In genomic region chr7:1368682-1369571, GRCh38 we compare ENCODE assay signal across 8 cellular contexts.
DNase-seq lines count a peak whose midpoint lies in the region; ATAC-seq and TF ChIP-seq lines count a peak whose summit lies in the region.

No MANE protein-coding gene starts in this region.

- H3T11ph ChIP-seq in H9 (ENCODE audit: low read length): no peak overlapping the region

- H3K27me3 Mint-ChIP-seq in H9 (ENCODE audit: low read depth): peaks cover 85% of the 10 kb centered on the region
- peaks cover 8% of the 10 kb centered on the region for H3K27me3 Mint-ChIP-seq in glutamatergic neuron (ENCODE audit: unreplicated experiment)

- H3K27ac ChIP-seq in H9 (ENCODE audit: insufficient read length, low read depth, low read length): no peak overlapping the region

- H2BK5ac ChIP-seq in H9 (ENCODE audit: insufficient read length, low read length): no peak overlapping the region

- no peak overlapping the region for H3K14ac ChIP-seq in H9 (ENCODE audit: insufficient read depth, low read length)

- H2BK15ac ChIP-seq in H9 (ENCODE audit: low read depth, low read length): no peak overlapping the region

- no peaks in the 10 kb centered on the region; the same call in none of the 2 replicates for H3K27me3 ChIP-seq in H9 (ENCODE audit: insufficient read depth, low read length)

- no peak overlapping the region for H3K56ac ChIP-seq in H9 (ENCODE audit: insufficient read length, low read depth, low read length)

- H2BK120ac ChIP-seq in H9 (ENCODE audit: low read depth, low read length, poor library complexity, severe bottlenecking): no peak overlapping the region

- TF ChIP-seq CTCF in H9 (conservative IDR thresholded peaks at IDR 0.05): peak; percentile 81
- TF ChIP-seq CTCF in glutamatergic neuron (IDR thresholded peaks at IDR 0.05; ENCODE audit: partially characterized antibody, unreplicated experiment): peak; percentile 84

- H3K4ac ChIP-seq in H9 (ENCODE audit: low read depth, low read length): no peak overlapping the region

- no peak overlapping the region for H3K23ac ChIP-seq in H9 (ENCODE audit: insufficient read length, low read depth, low read length)

- peak overlapping the region; percentile 26 for H3K4me2 ChIP-seq in H9 (ENCODE audit: insufficient read depth, insufficient read length, low read length)

- no peak overlapping the region for H4K5ac ChIP-seq in H9 (ENCODE audit: insufficient read length, low read depth, low read length)

- WGBS in H9 (ENCODE audit: extremely low coverage, insufficient read length, low lambda C conversion rate): no CpG with 5 or more reads among the region's 74 CpGs

- H3K36me3 Mint-ChIP-seq in H9 (ENCODE audit: insufficient read depth in 1 of 3, low read depth in 3 of 3) (peaks cover 0 to 2% (median 0%) of the 10 kb centered on the region in 3 experiments; a peak in 1 of 7 replicates), glutamatergic neuron (ENCODE audit: unreplicated experiment) (no peaks in the 10 kb centered on the region)
- H3K36me3 Mint-ChIP-seq in stimulated activated effector memory CD8-positive, alpha-beta T cell treated with anti-CD3 and anti-CD28 coated beads, Interleukin-12 subunit alpha, Interleukin-12 subunit beta, amount 100 ng/mL, for 72 hours: no peaks in the 10 kb centered on the region

- no peak overlapping the region for H2BK20ac ChIP-seq in H9 (ENCODE audit: low read depth, low read length, poor library complexity, severe bottlenecking)

- no peaks in the 10 kb centered on the region for H3K79me1 ChIP-seq in H9 (ENCODE audit: insufficient read depth, low read depth, low read length, poor library complexity, severe bottlenecking)

- H3K23me2 ChIP-seq in H9 (ENCODE audit: insufficient read length, low read depth, low read length, poor library complexity, severe bottlenecking): no peaks in the 10 kb centered on the region

- H2BK12ac ChIP-seq in H9 (ENCODE audit: insufficient read length, low read depth, low read length): no peak overlapping the region

- no peak overlapping the region for H2AK5ac ChIP-seq in H9 (ENCODE audit: insufficient read length, low read length)

- H4K91ac ChIP-seq in H9 (ENCODE audit: insufficient read length, low read depth, low read length): no peak overlapping the region

- H3K27ac Mint-ChIP-seq in H9: no peak overlapping the region
- H3K27ac Mint-ChIP-seq in glutamatergic neuron (ENCODE audit: unreplicated experiment): peak overlapping the region; percentile 72
- no peak overlapping the region for H3K27ac Mint-ChIP-seq in stimulated activated effector memory CD8-positive, alpha-beta T cell treated with anti-CD3 and anti-CD28 coated beads, Interleukin-12 subunit alpha, Interleukin-12 subunit beta, amount 100 ng/mL, for 72 hours

- no peak overlapping the region for H4K8ac ChIP-seq in H9 (replicated peaks; ENCODE audit: insufficient read length, low read depth, low read length)

- H3K4me1 Mint-ChIP-seq in H9: peaks cover 2 to 24% of the 10 kb centered on the region in 2 experiments; a peak in 3 of 4 replicates
- H3K4me1 Mint-ChIP-seq in glutamatergic neuron (ENCODE audit: low read depth, unreplicated experiment): peaks cover 18% of the 10 kb centered on the region
- peaks cover 4% of the 10 kb centered on the region for H3K4me1 Mint-ChIP-seq in stimulated activated effector memory CD8-positive, alpha-beta T cell treated with anti-CD3 and anti-CD28 coated beads, Interleukin-12 subunit alpha, Interleukin-12 subunit beta, amount 100 ng/mL, for 72 hours

- ATAC-seq in SK-N-SH treated with all-trans-retinoic acid at 6 μM for 48 hours (peak; percentile 29), HG03520 (IDR thresholded peaks at IDR 0.05; ENCODE audit: unreplicated experiment) (no peak)
- ATAC-seq in stimulated activated effector memory CD8-positive, alpha-beta T cell treated with anti-CD3 and anti-CD28 coated beads, Interleukin-12 subunit alpha, Interleukin-12 subunit beta, amount 100 ng/mL, for 72 hours: peak; percentile 33

- no peaks in the 10 kb centered on the region for H4K20me1 ChIP-seq in H9 (ENCODE audit: control insufficient read depth, insufficient read depth, insufficient read length)

- H3K9ac ChIP-seq in H9 (ENCODE audit: extremely low read depth, insufficient read length, low read length): no peak overlapping the region

- H3K9me3 Mint-ChIP-seq in H9 (peaks cover 0 to 3% of the 10 kb centered on the region in 2 experiments; a peak in 1 of 5 replicates), glutamatergic neuron (ENCODE audit: unreplicated experiment) (peaks cover 7% of the 10 kb centered on the region)
- H3K9me3 Mint-ChIP-seq in stimulated activated effector memory CD8-positive, alpha-beta T cell treated with anti-CD3 and anti-CD28 coated beads, Interleukin-12 subunit alpha, Interleukin-12 subunit beta, amount 100 ng/mL, for 72 hours: no peaks in the 10 kb centered on the region

- H3K4me3 Mint-ChIP-seq in H9 (peak overlapping the region; percentile 8 to 77; a peak in 4 of 5 replicates), glutamatergic neuron (ENCODE audit: unreplicated experiment) (no peak overlapping the region)
- peak overlapping the region; percentile 20 for H3K4me3 Mint-ChIP-seq in stimulated activated effector memory CD8-positive, alpha-beta T cell treated with anti-CD3 and anti-CD28 coated beads, Interleukin-12 subunit alpha, Interleukin-12 subunit beta, amount 100 ng/mL, for 72 hours

- H3K18ac ChIP-seq in H9 (ENCODE audit: insufficient read length, low read depth, low read length): no peak overlapping the region

- H3K9me3 ChIP-seq in H9 (ENCODE audit: control insufficient read depth, low read depth, low read length): no peaks in the 10 kb centered on the region

- H2AFZ ChIP-seq in H9 (ENCODE audit: low read length): no peak overlapping the region

- no peaks in the 10 kb centered on the region for H3K4me1 ChIP-seq in H9 (ENCODE audit: insufficient read depth, low read length)

- peak; percentile 56 for DNase-seq in CMK (ENCODE audit: low read depth)
- peak; percentile 95 for DNase-seq in H9
- DNase-seq in glutamatergic neuron: peak; percentile 96
- no peak for DNase-seq in stimulated activated effector memory CD8-positive, alpha-beta T cell treated with anti-CD3 and anti-CD28 coated beads, Interleukin-12 subunit alpha, Interleukin-12 subunit beta, amount 100 ng/mL, for 72 hours (ENCODE audit: low spot score in 2 of 2)
- DNase-seq in hypothalamus (lab: John Stamatoyannopoulos, UW): no peak
- DNase-seq in GDM1 (lab: John Stamatoyannopoulos, UW): no peak

- H3K79me2 ChIP-seq in H9 (ENCODE audit: insufficient read depth, low read length): no peaks in the 10 kb centered on the region

TF ChIP-seq in SK-N-SH treated with all-trans-retinoic acid at 6 μM for 48 hours, 23 proteins besides CTCF, POLR2A, EP300 and RAD21:
- TF ChIP-seq ARNTL (CRISPR knock-in tag; IDR thresholded peaks at IDR 0.05; ENCODE audit: borderline replicate concordance, low read depth) (no peak), TOX (CRISPR knock-in tag; IDR thresholded peaks at IDR 0.05; ENCODE audit: borderline replicate concordance) (no peak), CSDC2 (CRISPR knock-in tag; IDR thresholded peaks at IDR 0.05) (no peak), ZNF70 (CRISPR knock-in tag; IDR thresholded peaks at IDR 0.05) (no peak), ZNF565 (CRISPR knock-in tag; conservative IDR thresholded peaks at IDR 0.05; ENCODE audit: low read depth) (no peak), RARB (CRISPR knock-in tag; IDR thresholded peaks at IDR 0.05) (no peak), OSR1 (CRISPR knock-in tag; IDR thresholded peaks at IDR 0.05) (no peak), ZNF8 (CRISPR knock-in tag; IDR thresholded peaks at IDR 0.05) (no peak)

Comparison
In these comparisons a context has a peak if more than half of its experiments do, and no peak if none do; other contexts are left out.
1. DNase-seq: peak in CMK (single experiment), H9 (single experiment) and glutamatergic neuron (single experiment); none in stimulated activated effector memory CD8-positive, alpha-beta T cell treated with anti-CD3 and anti-CD28 coated beads, Interleukin-12 subunit alpha, Interleukin-12 subunit beta, amount 100 ng/mL, for 72 hours (0 of 2), hypothalamus (0 of 51) and GDM1 (single experiment).